8 cellular contexts compared by ENCODE assay signal in genomic region chr4:180058731-180059215, GRCh38.
DNase-seq lines count a peak whose midpoint lies in the region; ATAC-seq and TF ChIP-seq lines count a peak whose summit lies in the region.

No MANE protein-coding gene starts in this region.

- intact Hi-C loops in left cardiac atrium (cut with DNase I), result no loop called here

- peak; percentile 24 for ATAC-seq in GM19328 (IDR thresholded peaks at IDR 0.05; ENCODE audit: unreplicated experiment)
- peak; percentile 70 to 75 for ATAC-seq in left cardiac atrium
- no peak for ATAC-seq in HG03095 (IDR thresholded peaks at IDR 0.05; ENCODE audit: unreplicated experiment)

- TF ChIP-seq CTCF in AG09309 (IDR thresholded peaks at IDR 0.05; ENCODE audit: control insufficient read depth, insufficient read depth, low read depth, low read length, missing control alignments) (no peak), progenitor cell of endocrine pancreas (IDR thresholded peaks at IDR 0.05; ENCODE audit: unreplicated experiment) (no peak)

- no peaks in the 10 kb centered on the region for H3K9me3 Mint-ChIP-seq in activated naive CD8-positive, alpha-beta T cell (ENCODE audit: low read depth)
- no peaks in the 10 kb centered on the region for H3K9me3 Mint-ChIP-seq in progenitor cell of endocrine pancreas (ENCODE audit: low read depth)

- no peak for DNase-seq in AG09309 (ENCODE audit: low read depth)
- DNase-seq in Kasumi-1 (lab: John Stamatoyannopoulos, UW), result peak; percentile 17 to 25
- DNase-seq in left cardiac atrium, result no peak
- DNase-seq in progenitor cell of endocrine pancreas (ENCODE audit: low spot score, unreplicated experiment), result peak; percentile 52
- no peak for DNase-seq in effector CD8-positive, alpha-beta T cell (lab: John Stamatoyannopoulos, UW)

- H3K4me3 Mint-ChIP-seq in activated naive CD8-positive, alpha-beta T cell, result peak overlapping the region; percentile 21
- peak overlapping the region; percentile 94 for H3K4me3 Mint-ChIP-seq in progenitor cell of endocrine pancreas (ENCODE audit: low read depth)

- H3K4me3 ChIP-seq in AG09309 (ENCODE audit: control insufficient read depth, low read depth, low read length), result peak overlapping the region; percentile 48

- peaks cover 11% of the 10 kb centered on the region for H3K4me1 Mint-ChIP-seq in activated naive CD8-positive, alpha-beta T cell (ENCODE audit: low read depth)
- peaks cover 20% of the 10 kb centered on the region for H3K4me1 Mint-ChIP-seq in progenitor cell of endocrine pancreas (ENCODE audit: low read depth)

- no peak overlapping the region for H3K27ac Mint-ChIP-seq in activated naive CD8-positive, alpha-beta T cell
- H3K27ac Mint-ChIP-seq in progenitor cell of endocrine pancreas, result no peak overlapping the region

- H3K36me3 Mint-ChIP-seq in activated naive CD8-positive, alpha-beta T cell, result no peaks in the 10 kb centered on the region
- H3K36me3 Mint-ChIP-seq in progenitor cell of endocrine pancreas (ENCODE audit: insufficient read depth), result no peaks in the 10 kb centered on the region

- H3K27me3 Mint-ChIP-seq in activated naive CD8-positive, alpha-beta T cell, result peaks cover 44% of the 10 kb centered on the region
- H3K27me3 Mint-ChIP-seq in progenitor cell of endocrine pancreas, result peaks cover 16% of the 10 kb centered on the region

Comparison
In these comparisons a context has a peak if more than half of its experiments do, and no peak if none do; other contexts are left out.
1. DNase-seq: peak in Kasumi-1 (2 of 2) and progenitor cell of endocrine pancreas (single experiment); none in AG09309 (single experiment), left cardiac atrium (single experiment) and effector CD8-positive, alpha-beta T cell (single experiment).